In genomic region chr6:85402922-85403321, GRCh38 we compare ENCODE assay signal across 1 cellular context.
TF ChIP-seq lines count a peak whose summit lies in the region.

No MANE protein-coding gene starts in this region.

TF ChIP-seq in HepG2, 621 proteins besides CTCF, POLR2A, EP300 and RAD21:
- TF ChIP-seq NFKBIZ (CRISPR knock-in tag; IDR thresholded peaks at IDR 0.05) (no peak), ZNF101 (CRISPR knock-in tag; IDR thresholded peaks at IDR 0.05; ENCODE audit: borderline replicate concordance, low read depth) (no peak), HNF4G (IDR thresholded peaks at IDR 0.05; ENCODE audit: borderline replicate concordance, low read depth, low read length) (no peak), HNF4G (CRISPR knock-in tag; IDR thresholded peaks at IDR 0.05; ENCODE audit: borderline replicate concordance, low read depth) (no peak), ZNF512 (CRISPR knock-in tag; IDR thresholded peaks at IDR 0.05) (no peak), ONECUT2 (CRISPR knock-in tag; IDR thresholded peaks at IDR 0.05) (no peak), BATF2 (CRISPR knock-in tag; IDR thresholded peaks at IDR 0.05) (no peak), ZNF790 (CRISPR knock-in tag; IDR thresholded peaks at IDR 0.05; ENCODE audit: borderline replicate concordance) (no peak), ZFX (CRISPR knock-in tag; IDR thresholded peaks at IDR 0.05; ENCODE audit: low read depth) (no peak), POLR2AphosphoS5 (IDR thresholded peaks at IDR 0.05; ENCODE audit: low read depth, low read length) (no peak), TMF1 (CRISPR knock-in tag; IDR thresholded peaks at IDR 0.05; ENCODE audit: low read depth) (no peak), ZFP62 (CRISPR knock-in tag; IDR thresholded peaks at IDR 0.05) (no peak), ZNF543 (CRISPR knock-in tag; IDR thresholded peaks at IDR 0.05) (no peak), ZFP90 (CRISPR knock-in tag; IDR thresholded peaks at IDR 0.05; ENCODE audit: borderline replicate concordance) (no peak), HNRNPUL1 (IDR thresholded peaks at IDR 0.05; ENCODE audit: low read depth, low read length) (no peak)
- TF ChIP-seq, protein P1, sequence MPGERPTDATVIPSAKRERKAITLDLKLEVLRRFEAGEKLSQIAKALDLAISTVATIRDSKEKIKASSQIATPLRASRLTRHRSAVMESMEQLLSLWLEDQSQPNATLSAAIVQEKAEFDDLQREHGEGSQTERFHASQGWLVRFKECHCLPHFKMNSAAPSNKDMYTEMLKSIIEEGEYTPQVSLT (CRISPR knock-in tag; IDR thresholded peaks at IDR 0.05; ENCODE audit: borderline replicate concordance, low read depth), result no peak
- TF ChIP-seq, protein P2, sequence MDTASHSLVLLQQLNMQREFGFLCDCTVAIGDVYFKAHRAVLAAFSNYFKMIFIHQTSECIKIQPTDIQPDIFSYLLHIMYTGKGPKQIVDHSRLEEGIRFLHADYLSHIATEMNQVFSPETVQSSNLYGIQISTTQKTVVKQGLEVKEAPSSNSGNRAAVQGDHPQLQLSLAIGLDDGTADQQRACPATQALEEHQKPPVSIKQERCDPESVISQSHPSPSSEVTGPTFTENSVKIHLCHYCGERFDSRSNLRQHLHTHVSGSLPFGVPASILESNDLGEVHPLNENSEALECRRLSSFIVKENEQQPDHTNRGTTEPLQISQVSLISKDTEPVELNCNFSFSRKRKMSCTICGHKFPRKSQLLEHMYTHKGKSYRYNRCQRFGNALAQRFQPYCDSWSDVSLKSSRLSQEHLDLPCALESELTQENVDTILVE (CRISPR knock-in tag; IDR thresholded peaks at IDR 0.05), result no peak
TF ChIP-seq in HepG2: peak in this region for 0.
